Comparison of ENCODE assay signal across 9 cellular contexts in the genomic region with DNA sequence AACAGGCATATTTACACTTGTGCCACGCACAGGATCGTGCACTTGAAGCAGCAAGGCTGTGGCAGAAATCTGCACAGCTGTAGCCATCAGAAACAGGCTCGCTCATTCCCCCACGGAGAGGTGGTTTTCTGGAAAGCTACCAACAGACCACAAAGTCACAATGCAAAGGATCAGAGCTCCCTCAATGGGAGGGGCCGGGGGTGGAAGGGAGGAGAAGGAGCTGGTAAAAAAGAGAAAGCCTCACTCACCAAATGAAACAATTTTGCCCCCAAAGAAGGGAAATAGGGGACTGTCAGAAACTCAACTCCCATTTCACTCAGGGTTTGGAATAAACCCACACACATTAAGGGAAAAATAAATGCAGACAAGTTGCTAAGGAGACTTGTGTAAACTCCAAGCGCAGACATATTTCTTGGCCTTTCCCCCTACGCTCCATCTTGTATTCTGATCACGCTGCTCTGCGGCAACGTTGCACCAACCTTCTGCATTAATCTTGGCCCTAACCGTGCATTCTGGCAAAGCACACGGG. TPM values are rescaled to one million over a fixed set of nuclear protein-coding genes. Genes with fewer than 3 reads are reported as not detected.
DNase-seq lines count a peak whose midpoint lies in the region; ATAC-seq and TF ChIP-seq lines count a peak whose summit lies in the region.
"Had no signal": no experiment of that assay in that cellular context is flagged by ENCODE, and none has a peak within 500 bp of the region (broad histone marks: within the 10 kb centered on the region; RNA-seq: fewer than 3 reads in every experiment).

No MANE protein-coding gene starts in this region.

- DNase-seq in GM03348 (ENCODE audit: low spot score) (peak; percentile 27), heart right ventricle (peak in 1 of 2 donors; percentile 19), skeletal muscle cell (ENCODE audit: low read depth) (peak; percentile 72), NCI-H2171 (lab: John Stamatoyannopoulos, UW) (no peak), NCI-H2196 (lab: John Stamatoyannopoulos, UW; ENCODE audit: unreplicated experiment) (no peak)
- no peak for DNase-seq in activated naive CD8-positive, alpha-beta T cell treated with anti-CD3 and anti-CD28 coated beads for 36 hours

- no peak overlapping the region for H3K27ac Mint-ChIP-seq in activated naive CD8-positive, alpha-beta T cell treated with anti-CD3 and anti-CD28 coated beads for 36 hours

- no peak for TF ChIP-seq CTCF in WI38 (IDR thresholded peaks at IDR 0.05; ENCODE audit: low read depth, low read length)
- no peak for TF ChIP-seq CTCF in heart right ventricle (IDR thresholded peaks at IDR 0.05)

- H3K27ac ChIP-seq in heart right ventricle = peak overlapping the region in 9 of 10 donors; percentile 43 to 69 (median 51)

- no peaks in the 10 kb centered on the region for H3K36me3 ChIP-seq in heart right ventricle

- H3K9me3 Mint-ChIP-seq in activated naive CD8-positive, alpha-beta T cell treated with anti-CD3 and anti-CD28 coated beads for 36 hours = no peaks in the 10 kb centered on the region
- H3K9me3 Mint-ChIP-seq: central memory CD8-positive, alpha-beta T cell had no signal

- peaks cover 0 to 13% (median 0%) of the 10 kb centered on the region in 9 donors for H3K4me1 ChIP-seq in heart right ventricle

- peak overlapping the region; percentile 44 for H3K4me3 ChIP-seq in WI38 (ENCODE audit: low read depth, low read length)
- H3K4me3 ChIP-seq in heart right ventricle = peak overlapping the region in 4 of 10 donors; percentile 4 to 29 (median 10)
- H3K4me3 ChIP-seq in skeletal muscle cell (ENCODE audit: low read depth, low read length) = peak overlapping the region; percentile 25

- no peaks in the 10 kb centered on the region for H3K9me3 ChIP-seq in heart right ventricle

- intact Hi-C loops in heart right ventricle (cut with DNase I) = no loop called here

- H3K4me3 Mint-ChIP-seq in activated naive CD8-positive, alpha-beta T cell treated with anti-CD3 and anti-CD28 coated beads for 36 hours = no peak overlapping the region
- H3K4me3 Mint-ChIP-seq: central memory CD8-positive, alpha-beta T cell had no signal

- WGBS in heart right ventricle, 2 donors = 57 to 62% methylated on average over 12 of the region's 12 CpGs

- ATAC-seq in heart right ventricle (peak in 7 of 8 donors; percentile 19 to 54 (median 38)), GM18861 (IDR thresholded peaks at IDR 0.05; ENCODE audit: unreplicated experiment) (no peak)

- H3K27me3 Mint-ChIP-seq in activated naive CD8-positive, alpha-beta T cell treated with anti-CD3 and anti-CD28 coated beads for 36 hours = peaks cover 20% of the 10 kb centered on the region

- H3K27me3 ChIP-seq in heart right ventricle = peaks cover 0 to 3% (median 0%) of the 10 kb centered on the region in 7 donors

- no peaks in the 10 kb centered on the region for H3K36me3 Mint-ChIP-seq in activated naive CD8-positive, alpha-beta T cell treated with anti-CD3 and anti-CD28 coated beads for 36 hours

- peaks cover 10% of the 10 kb centered on the region for H3K4me1 Mint-ChIP-seq in activated naive CD8-positive, alpha-beta T cell treated with anti-CD3 and anti-CD28 coated beads for 36 hours

RNA-seq across cellular contexts. Expression of a gene that starts 43.2 kb away (rescaled TPM):
- under 1 TPM in 1 of 10 donors, not detected in 9; 0.70 TPM for total RNA-seq in heart right ventricle
- not detected for polyA plus RNA-seq in heart right ventricle
- total RNA-seq in activated naive CD8-positive, alpha-beta T cell treated with anti-CD3 and anti-CD28 coated beads for 36 hours = not detected

Comparison
In these comparisons a context has a peak if more than half of its experiments do, and no peak if none do; other contexts are left out.
1. DNase-seq: peak in GM03348 (single experiment) and skeletal muscle cell (single experiment); none in activated naive CD8-positive, alpha-beta T cell treated with anti-CD3 and anti-CD28 coated beads for 36 hours (single experiment), NCI-H2171 (single experiment) and NCI-H2196 (single experiment).